Comparison of ENCODE assay signal across 11 cellular contexts in the genomic region with DNA sequence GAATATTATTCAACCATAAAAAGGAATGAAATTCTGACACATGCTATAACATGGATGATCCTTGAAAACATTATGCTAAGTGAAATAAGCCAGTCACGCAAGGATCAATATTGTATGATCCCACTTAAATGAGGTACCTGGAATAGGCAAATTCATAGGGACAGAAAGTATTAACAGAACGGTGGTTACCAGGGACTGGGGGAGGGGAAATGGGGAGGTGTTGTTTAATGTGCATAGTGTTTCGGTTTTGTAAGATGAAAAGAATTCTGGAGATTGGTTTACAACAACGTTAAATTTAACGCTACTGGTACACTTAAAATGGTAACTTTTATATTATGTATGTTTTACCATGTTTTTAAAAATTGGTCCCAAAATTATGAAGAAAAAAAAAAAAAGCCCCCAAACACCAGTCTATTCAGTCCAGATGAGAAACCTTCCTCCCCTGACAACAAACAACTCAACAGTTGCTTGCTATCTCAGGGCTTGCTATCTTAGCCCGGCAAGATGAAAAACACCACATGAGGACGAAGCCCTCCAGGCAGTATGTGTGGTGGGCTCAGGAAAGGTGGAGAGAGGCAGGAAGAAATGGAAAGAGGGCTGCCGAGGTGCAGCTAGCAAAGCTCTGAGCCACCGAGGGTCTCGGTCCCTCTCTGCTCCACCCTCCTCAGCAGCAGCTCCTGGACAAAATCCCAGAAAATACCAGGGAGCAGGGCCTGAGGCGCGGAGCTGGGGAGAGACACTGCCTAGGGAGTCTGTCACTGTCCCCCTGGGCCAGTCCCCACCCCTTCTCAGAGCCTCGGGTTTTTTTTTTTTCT. TPM values are rescaled to one million over a fixed set of nuclear protein-coding genes. Genes with fewer than 3 reads are reported as not detected.
DNase-seq lines count a peak whose midpoint lies in the region; ATAC-seq and TF ChIP-seq lines count a peak whose summit lies in the region.
"Had no signal": no experiment of that assay in that cellular context is flagged by ENCODE, and none has a peak within 500 bp of the region (broad histone marks: within the 10 kb centered on the region; RNA-seq: fewer than 3 reads in every experiment).

No MANE protein-coding gene starts in this region.

- TF ChIP-seq POLR2A in gastroesophageal sphincter (IDR thresholded peaks at IDR 0.05), result no peak

- POLR2A ChIA-PET in WTC11 (lab: Charles Lee), result interaction anchor here (0.6 to 10.5 kb wide), 14 partner anchors 9 to 144 kb away, joined by 3 to 186 read pairs (median 6); a partner anchor contains a TSS

- H3K9me3 ChIP-seq in gastroesophageal sphincter, result no peaks in the 10 kb centered on the region

- peak overlapping the region; percentile 54 for H3K4me3 Mint-ChIP-seq in WTC11

- peak overlapping the region; percentile 10 for H3K4me3 ChIP-seq in GM12865 (ENCODE audit: low read depth, low read length)
- H3K4me3 ChIP-seq in gastroesophageal sphincter, result peak overlapping the region in 1 of 2 donors; percentile 23
- H3K4me3 ChIP-seq in retinal pigment epithelial cell (ENCODE audit: low read length), result peak overlapping the region; percentile 10

- TF ChIP-seq EP300 in gastroesophageal sphincter (IDR thresholded peaks at IDR 0.05), result no peak

- TF ChIP-seq CTCF in GM12865 (IDR thresholded peaks at IDR 0.05; ENCODE audit: insufficient read depth, low read depth, low read length, missing control alignments) (no peak), WTC11 (IDR thresholded peaks at IDR 0.05) (no peak), gastroesophageal sphincter (IDR thresholded peaks at IDR 0.05) (no peak), retinal pigment epithelial cell (conservative IDR thresholded peaks at IDR 0.05; ENCODE audit: low read depth, low read length) (no peak), foreskin keratinocyte (conservative IDR thresholded peaks at IDR 0.05) (no peak)

- CTCF ChIA-PET in WTC11 (lab: Charles Lee), result interaction anchor here (0.6 to 3.4 kb wide), 17 partner anchors 12 to 252 kb away, joined by 3 to 50 read pairs (median 8); no protein-coding TSS in a partner anchor

- H3K27me3 ChIP-seq in gastroesophageal sphincter, result no peaks in the 10 kb centered on the region
- H3K27me3 ChIP-seq in foreskin keratinocyte, result no peaks in the 10 kb centered on the region

- peaks cover 63% of the 10 kb centered on the region for H3K4me1 Mint-ChIP-seq in WTC11

- peaks cover 0 to 5% of the 10 kb centered on the region in 2 donors for H3K36me3 ChIP-seq in gastroesophageal sphincter

- H3K4me1 ChIP-seq in gastroesophageal sphincter (peaks cover 0 to 27% (median 0%) of the 10 kb centered on the region in 3 donors), foreskin keratinocyte (peaks cover 26% of the 10 kb centered on the region)

- H3K9me3 Mint-ChIP-seq in WTC11, result no peaks in the 10 kb centered on the region

- ATAC-seq in WTC11 (peak; percentile 26), gastroesophageal sphincter (no peak), GM21526 (IDR thresholded peaks at IDR 0.05; ENCODE audit: low FRiP score, unreplicated experiment) (no peak), foreskin keratinocyte (no peak)
- ATAC-seq: SK-N-SH treated with all-trans-retinoic acid at 6 μM for 48 hours had no signal

- H3K27ac ChIP-seq in gastroesophageal sphincter (peak overlapping the region in 3 of 4 donors; percentile 14 to 53 (median 32)), foreskin keratinocyte (no peak overlapping the region)
- H3K27ac ChIP-seq: HL-60 had no signal

- H3K27ac Mint-ChIP-seq in WTC11, result peak overlapping the region; percentile 99

- H3K36me3 Mint-ChIP-seq in WTC11, result peaks cover 38% of the 10 kb centered on the region

- 65 to 68% methylated on average over 12 of the region's 13 CpGs for WGBS in gastroesophageal sphincter (ENCODE audit: low coverage in 1 of 2), 2 donors

- no peaks in the 10 kb centered on the region; the same call in none of the 2 replicates for H3K27me3 Mint-ChIP-seq in WTC11 (ENCODE audit: low read depth)

- DNase-seq in GM12865 (ENCODE audit: low read depth), result no peak
- DNase-seq in WTC11 (ENCODE audit: low spot score), result no peak
- DNase-seq in retinal pigment epithelial cell (ENCODE audit: low read depth), result no peak
- DNase-seq in NCI-H1417 (lab: John Stamatoyannopoulos, UW), result no peak
- DNase-seq in NCI-H748 treated with DMSO at 0.1 percent for 48 hours (lab: John Stamatoyannopoulos, UW), result no peak
- DNase-seq in foreskin keratinocyte, result no peak
- DNase-seq: effector CD4-positive, alpha-beta T cell had no signal

TF ChIP-seq in WTC11, 78 proteins besides CTCF, POLR2A, EP300 and RAD21:
- TF ChIP-seq, protein P1, sequence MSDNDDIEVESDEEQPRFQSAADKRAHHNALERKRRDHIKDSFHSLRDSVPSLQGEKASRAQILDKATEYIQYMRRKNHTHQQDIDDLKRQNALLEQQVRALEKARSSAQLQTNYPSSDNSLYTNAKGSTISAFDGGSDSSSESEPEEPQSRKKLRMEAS (CRISPR knock-in tag; IDR thresholded peaks at IDR 0.05), result no peak
- TF ChIP-seq, protein P2, sequence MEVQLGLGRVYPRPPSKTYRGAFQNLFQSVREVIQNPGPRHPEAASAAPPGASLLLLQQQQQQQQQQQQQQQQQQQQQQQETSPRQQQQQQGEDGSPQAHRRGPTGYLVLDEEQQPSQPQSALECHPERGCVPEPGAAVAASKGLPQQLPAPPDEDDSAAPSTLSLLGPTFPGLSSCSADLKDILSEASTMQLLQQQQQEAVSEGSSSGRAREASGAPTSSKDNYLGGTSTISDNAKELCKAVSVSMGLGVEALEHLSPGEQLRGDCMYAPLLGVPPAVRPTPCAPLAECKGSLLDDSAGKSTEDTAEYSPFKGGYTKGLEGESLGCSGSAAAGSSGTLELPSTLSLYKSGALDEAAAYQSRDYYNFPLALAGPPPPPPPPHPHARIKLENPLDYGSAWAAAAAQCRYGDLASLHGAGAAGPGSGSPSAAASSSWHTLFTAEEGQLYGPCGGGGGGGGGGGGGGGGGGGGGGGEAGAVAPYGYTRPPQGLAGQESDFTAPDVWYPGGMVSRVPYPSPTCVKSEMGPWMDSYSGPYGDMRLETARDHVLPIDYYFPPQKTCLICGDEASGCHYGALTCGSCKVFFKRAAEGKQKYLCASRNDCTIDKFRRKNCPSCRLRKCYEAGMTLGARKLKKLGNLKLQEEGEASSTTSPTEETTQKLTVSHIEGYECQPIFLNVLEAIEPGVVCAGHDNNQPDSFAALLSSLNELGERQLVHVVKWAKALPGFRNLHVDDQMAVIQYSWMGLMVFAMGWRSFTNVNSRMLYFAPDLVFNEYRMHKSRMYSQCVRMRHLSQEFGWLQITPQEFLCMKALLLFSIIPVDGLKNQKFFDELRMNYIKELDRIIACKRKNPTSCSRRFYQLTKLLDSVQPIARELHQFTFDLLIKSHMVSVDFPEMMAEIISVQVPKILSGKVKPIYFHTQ (CRISPR knock-in tag; IDR thresholded peaks at IDR 0.05), result no peak
- TF ChIP-seq ZNF423 (CRISPR knock-in tag; IDR thresholded peaks at IDR 0.05) (no peak), MXD4 (CRISPR knock-in tag; IDR thresholded peaks at IDR 0.05; ENCODE audit: borderline replicate concordance) (no peak), SMAD4 (CRISPR knock-in tag; IDR thresholded peaks at IDR 0.05) (no peak), ESRRA (CRISPR knock-in tag; IDR thresholded peaks at IDR 0.05; ENCODE audit: borderline replicate concordance) (no peak), FOXJ3 (CRISPR knock-in tag; IDR thresholded peaks at IDR 0.05; ENCODE audit: borderline replicate concordance) (no peak), CREB1 (CRISPR knock-in tag; IDR thresholded peaks at IDR 0.05) (no peak)
- TF ChIP-seq, protein P3, sequence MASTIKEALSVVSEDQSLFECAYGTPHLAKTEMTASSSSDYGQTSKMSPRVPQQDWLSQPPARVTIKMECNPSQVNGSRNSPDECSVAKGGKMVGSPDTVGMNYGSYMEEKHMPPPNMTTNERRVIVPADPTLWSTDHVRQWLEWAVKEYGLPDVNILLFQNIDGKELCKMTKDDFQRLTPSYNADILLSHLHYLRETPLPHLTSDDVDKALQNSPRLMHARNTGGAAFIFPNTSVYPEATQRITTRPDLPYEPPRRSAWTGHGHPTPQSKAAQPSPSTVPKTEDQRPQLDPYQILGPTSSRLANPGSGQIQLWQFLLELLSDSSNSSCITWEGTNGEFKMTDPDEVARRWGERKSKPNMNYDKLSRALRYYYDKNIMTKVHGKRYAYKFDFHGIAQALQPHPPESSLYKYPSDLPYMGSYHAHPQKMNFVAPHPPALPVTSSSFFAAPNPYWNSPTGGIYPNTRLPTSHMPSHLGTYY (CRISPR knock-in tag; IDR thresholded peaks at IDR 0.05), result no peak
- TF ChIP-seq, protein P4, sequence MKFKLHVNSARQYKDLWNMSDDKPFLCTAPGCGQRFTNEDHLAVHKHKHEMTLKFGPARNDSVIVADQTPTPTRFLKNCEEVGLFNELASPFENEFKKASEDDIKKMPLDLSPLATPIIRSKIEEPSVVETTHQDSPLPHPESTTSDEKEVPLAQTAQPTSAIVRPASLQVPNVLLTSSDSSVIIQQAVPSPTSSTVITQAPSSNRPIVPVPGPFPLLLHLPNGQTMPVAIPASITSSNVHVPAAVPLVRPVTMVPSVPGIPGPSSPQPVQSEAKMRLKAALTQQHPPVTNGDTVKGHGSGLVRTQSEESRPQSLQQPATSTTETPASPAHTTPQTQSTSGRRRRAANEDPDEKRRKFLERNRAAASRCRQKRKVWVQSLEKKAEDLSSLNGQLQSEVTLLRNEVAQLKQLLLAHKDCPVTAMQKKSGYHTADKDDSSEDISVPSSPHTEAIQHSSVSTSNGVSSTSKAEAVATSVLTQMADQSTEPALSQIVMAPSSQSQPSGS (CRISPR knock-in tag; IDR thresholded peaks at IDR 0.05; ENCODE audit: borderline replicate concordance, low read depth), result no peak
TF ChIP-seq in WTC11: peak in this region for 0.

RNA-seq across cellular contexts. Expression of a gene that starts 8.5 kb away (rescaled TPM):
- total RNA-seq in WTC11 (2021) (8.7 to 10.8 TPM (median 10.8 TPM) in 3 replicates), gastroesophageal sphincter (1 to 10 TPM in 1 of 4 donors, under 1 TPM in 3; 0.67 to 1.1 (median 0.83) TPM), foreskin keratinocyte (15.1 and 21.6 TPM in 2 replicates)
- 9.5 and 12.4 TPM in 2 replicates for polyA plus RNA-seq in foreskin keratinocyte

RNA-seq across cellular contexts. Expression of a gene that starts 43.6 kb away (rescaled TPM):
- total RNA-seq in WTC11 (2021) (1.6 to 1.7 TPM (median 1.7 TPM) in 3 replicates), gastroesophageal sphincter (under 1 TPM in 3 of 4 donors, not detected in 1; 0.16 to 0.40 (median 0.31) TPM), foreskin keratinocyte (not detected in 2 replicates)
- not detected in 2 replicates for polyA plus RNA-seq in foreskin keratinocyte
